In genomic region chr12:108324678-108325358, GRCh38 we compare ENCODE assay signal across 16 cellular contexts. TPM values are rescaled to one million over a fixed set of nuclear protein-coding genes. Genes with fewer than 3 reads are reported as not detected.
DNase-seq lines count a peak whose midpoint lies in the region; ATAC-seq and TF ChIP-seq lines count a peak whose summit lies in the region.
"Had no signal": no experiment of that assay in that cellular context is flagged by ENCODE, and none has a peak within 500 bp of the region (broad histone marks: within the 10 kb centered on the region; RNA-seq: fewer than 3 reads in every experiment).

No MANE protein-coding gene starts in this region.

- H3K27me3 ChIP-seq in HL-60 (ENCODE audit: insufficient read depth, poor library complexity, severe bottlenecking), result no peaks in the 10 kb centered on the region
- no peaks in the 10 kb centered on the region for H3K27me3 ChIP-seq in ascending aorta
- no peaks in the 10 kb centered on the region for H3K27me3 ChIP-seq in thoracic aorta (replicated peaks; ENCODE audit: insufficient read depth)
- peaks cover 0 to 14% (median 0%) of the 10 kb centered on the region in 3 donors for H3K27me3 ChIP-seq in stomach

- H3K4me3 ChIP-seq in HL-60 (replicated peaks; ENCODE audit: insufficient read depth, low read length), result no peak overlapping the region
- H3K4me3 ChIP-seq in ascending aorta, result no peak overlapping the region
- no peak overlapping the region for H3K4me3 ChIP-seq in thoracic aorta
- H3K4me3 ChIP-seq in stomach, result no peak overlapping the region
- no peak overlapping the region for H3K4me3 ChIP-seq in foreskin fibroblast (ENCODE audit: low read depth in 1 of 2, low read length in 2 of 2)
- H3K4me3 ChIP-seq: K562 had no signal

- TF ChIP-seq EP300 in stomach (IDR thresholded peaks at IDR 0.05), result no peak

- peaks cover 11 to 18% of the 10 kb centered on the region in 2 donors for H3K36me3 ChIP-seq in ascending aorta
- H3K36me3 ChIP-seq in thoracic aorta, result peaks cover 7% of the 10 kb centered on the region
- no peaks in the 10 kb centered on the region for H3K36me3 ChIP-seq in stomach

- H3K4me1 ChIP-seq in ascending aorta, result peaks cover 7 to 51% of the 10 kb centered on the region in 2 donors
- H3K4me1 ChIP-seq in thoracic aorta (ENCODE audit: control insufficient read depth in 1 of 2, low read depth in 2 of 2), result peaks cover 31 to 75% of the 10 kb centered on the region in 2 donors
- peaks cover 0 to 7% (median 0%) of the 10 kb centered on the region in 4 donors for H3K4me1 ChIP-seq in stomach
- H3K4me1 ChIP-seq: Caco-2 had no signal

- H3K27ac ChIP-seq in HL-60 (replicated peaks) (no peak overlapping the region), ascending aorta (peak overlapping the region; percentile 58 to 70), thoracic aorta (peak overlapping the region; percentile 45 to 54), stomach (no peak overlapping the region)
- H3K27ac ChIP-seq: C4-2B had no signal

- peak overlapping the region; percentile 56 to 98 (median 91) for H3K27ac Mint-ChIP-seq in immature natural killer cell

- WGBS in stomach, 5 donors, result 46 to 75% (median 62%) methylated on average over 6 of the region's 6 CpGs

- ATAC-seq in thoracic aorta (ENCODE audit: insufficient number of reproducible peaks, low FRiP score, low read depth) (no peak), GM21576 (IDR thresholded peaks at IDR 0.05; ENCODE audit: unreplicated experiment) (no peak)
- ATAC-seq: K562, PC-3 had no signal

- peaks cover 92 to 100% of the 10 kb centered on the region in 2 donors for H3K4me1 Mint-ChIP-seq in immature natural killer cell

- H3K9me3 ChIP-seq in ascending aorta (no peaks in the 10 kb centered on the region), thoracic aorta (no peaks in the 10 kb centered on the region), stomach (no peaks in the 10 kb centered on the region)
- H3K9me3 ChIP-seq: Caco-2 had no signal

- peak; percentile 31 to 69 for DNase-seq in HL-60 (ENCODE audit: low read depth in 1 of 2, low spot score in 1 of 2)
- DNase-seq in ascending aorta (ENCODE audit: low spot score in 2 of 2), result no peak
- no peak for DNase-seq in immature natural killer cell
- no peak for DNase-seq in thoracic aorta (ENCODE audit: low spot score)
- DNase-seq in stomach, result no peak
- DNase-seq in foreskin fibroblast, result no peak
- no peak for DNase-seq in NCI-H2107 (lab: John Stamatoyannopoulos, UW)
- DNase-seq: Caco-2, HCEC 1CT, NCI-H1092, NCI-H1694, PC-3 had no signal

- TF ChIP-seq CTCF in HL-60 (IDR thresholded peaks at IDR 0.05; ENCODE audit: insufficient read depth, low read length) (no peak), ascending aorta (IDR thresholded peaks at IDR 0.05) (no peak), thoracic aorta (IDR thresholded peaks at IDR 0.05) (no peak), stomach (IDR thresholded peaks at IDR 0.05) (no peak), foreskin fibroblast (IDR thresholded peaks at IDR 0.05; ENCODE audit: low read depth, low read length) (no peak)

- no peak for TF ChIP-seq POLR2A in stomach (IDR thresholded peaks at IDR 0.05)

- peaks cover 46 to 67% (median 46%) of the 10 kb centered on the region in 3 donors for H3K36me3 Mint-ChIP-seq in immature natural killer cell

- H3K9me3 Mint-ChIP-seq in immature natural killer cell, result no peaks in the 10 kb centered on the region

- intact Hi-C loops in ascending aorta (cut with DNase I) (no loop called here), stomach (cut with DNase I; ENCODE audit: low total_unique reads) (no loop called here)

- H3K4me3 Mint-ChIP-seq in immature natural killer cell, result peak overlapping the region; percentile 70 to 83 (median 79)

- H3K27me3 Mint-ChIP-seq in immature natural killer cell (ENCODE audit: low read depth in 3 of 3), result peaks cover 0 to 2% (median 0%) of the 10 kb centered on the region in 3 donors

RNA-seq across cellular contexts. Expression of gene CMKLR1, which starts 14.3 kb away (rescaled TPM):
- 45.3 TPM for total RNA-seq in ascending aorta
- 10 to 100 TPM; 32.5 to 83.7 (median 49.6) TPM for polyA plus RNA-seq in immature natural killer cell
- 10 to 100 TPM; 56.6 to 73.8 TPM for total RNA-seq in thoracic aorta
- 10 to 100 TPM in 1 of 5 donors, 1 to 10 TPM in 3, under 1 TPM in 1; 0.45 to 46.1 (median 6.4) TPM for total RNA-seq in stomach
- 1 to 10 TPM in 2 of 3 donors, under 1 TPM in 1; 0.73 to 2.6 (median 1.2) TPM for polyA plus RNA-seq in stomach
- total RNA-seq: Caco-2, PC-3, SK-MEL-5 had no signal

Comparison
In these comparisons a context has a peak if more than half of its experiments do, and no peak if none do; other contexts are left out.
1. DNase-seq: peak in HL-60 (2 of 2); none in ascending aorta (0 of 2), immature natural killer cell (0 of 3), thoracic aorta (single experiment), stomach (single experiment), foreskin fibroblast (0 of 2) and NCI-H2107 (single experiment).
2. H3K27ac ChIP-seq: peak in ascending aorta (2 of 2) and thoracic aorta (2 of 2); none in HL-60 (single experiment) and stomach (0 of 5).